Comparison of ENCODE assay signal across 12 cellular contexts in the genomic region with DNA sequence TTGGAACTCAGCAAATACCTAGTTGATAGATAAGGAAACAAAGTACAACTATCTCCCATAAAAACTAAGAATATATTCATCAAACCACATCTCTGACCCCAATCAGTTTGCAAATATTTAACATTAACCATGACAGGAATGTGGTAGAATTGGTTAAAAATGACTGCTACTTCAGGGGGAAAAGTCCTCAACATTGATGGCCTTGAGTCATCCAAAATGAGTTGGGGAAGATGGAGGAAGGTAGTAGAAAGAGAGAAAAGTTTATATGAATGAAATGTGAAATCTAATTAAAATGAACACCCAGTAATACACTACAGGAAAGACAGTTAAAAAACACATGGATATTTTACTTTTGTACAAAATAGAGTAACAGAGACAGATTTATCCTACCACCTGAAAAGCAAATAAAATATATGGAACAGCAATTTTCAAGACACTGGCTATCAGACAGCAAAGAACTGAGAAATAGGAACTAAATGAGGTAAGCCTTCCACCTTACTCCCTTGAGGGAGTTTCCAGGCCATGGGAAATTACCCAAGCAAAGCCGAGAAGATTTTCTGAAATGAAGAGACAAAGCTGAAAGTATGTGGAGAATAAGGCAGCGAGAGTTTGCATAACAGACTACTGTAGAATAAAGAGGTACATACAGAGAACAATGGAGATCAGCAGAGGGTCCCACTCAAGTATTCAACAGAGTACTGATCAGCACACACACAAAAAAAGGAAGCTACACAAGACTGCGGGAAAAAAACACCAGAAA. TPM values are rescaled to one million over a fixed set of nuclear protein-coding genes. Genes with fewer than 3 reads are reported as not detected.
DNase-seq lines count a peak whose midpoint lies in the region; ATAC-seq and TF ChIP-seq lines count a peak whose summit lies in the region.
"Had no signal": no experiment of that assay in that cellular context is flagged by ENCODE, and none has a peak within 500 bp of the region (broad histone marks: within the 10 kb centered on the region; RNA-seq: fewer than 3 reads in every experiment).

No MANE protein-coding gene starts in this region.

- TF ChIP-seq CTCF in Calu3 (IDR thresholded peaks at IDR 0.05; ENCODE audit: unreplicated experiment) (no peak), mammary epithelial cell (conservative IDR thresholded peaks at IDR 0.05 in 1 of 2, IDR thresholded peaks at IDR 0.05 in 1 of 2; ENCODE audit: extremely low read depth in 1 of 2, insufficient read depth in 1 of 2, low read depth in 1 of 2, low read length in 2 of 2) (no peak)

- H3K9me3 ChIP-seq in mammary epithelial cell (replicated peaks; ENCODE audit: insufficient read depth, low read length) = no peaks in the 10 kb centered on the region
- no peaks in the 10 kb centered on the region; the same call in 1 of the 2 replicates for H3K9me3 ChIP-seq in SJCRH30 (replicated peaks)
- H3K9me3 ChIP-seq: uterus had no signal

- in situ Hi-C loops in mammary epithelial cell (cut with MboI; ENCODE audit: low sequenced_read_pairs in 2 of 2) = no loop called here

- CTCF ChIA-PET in Calu3 (lab: Charles Lee) (no interaction called here), mammary epithelial cell (lab: Charles Lee; ENCODE audit: low non-redundant PET) (no interaction called here)

- DNase-seq in Calu3 = no peak
- DNase-seq in activated naive CD8-positive, alpha-beta T cell treated with anti-CD3 and anti-CD28 coated beads, Interleukin-2, amount 50 U/mL, for 24 hours = no peak
- no peak for DNase-seq in SHP77 treated with DMSO at 0.1 percent for 48 hours (lab: John Stamatoyannopoulos, UW)
- DNase-seq in NCI-H524 (lab: John Stamatoyannopoulos, UW) = no peak
- DNase-seq in mammary epithelial cell = no peak
- no peak for DNase-seq in SJCRH30
- DNase-seq: left ventricle myocardium superior, NCI-H187, psoas muscle, uterus had no signal

- H4K20me1 ChIP-seq in mammary epithelial cell (ENCODE audit: insufficient read depth, low read length) = no peaks in the 10 kb centered on the region

- H3K4me1 ChIP-seq in mammary epithelial cell (ENCODE audit: insufficient read depth, low read length) (no peaks in the 10 kb centered on the region), SJCRH30 (no peaks in the 10 kb centered on the region)
- H3K4me1 ChIP-seq: psoas muscle, uterus had no signal

- H2AFZ ChIP-seq in mammary epithelial cell (ENCODE audit: low read depth, low read length) = no peak overlapping the region

- no TSS peak for BruUV-seq in Calu3 (replicated peaks; lab: Mats Ljungman, UMichigan)
- no TSS peak for BruUV-seq in mammary epithelial cell (replicated peaks; lab: Mats Ljungman, UMichigan)

- H3K9ac ChIP-seq in mammary epithelial cell (ENCODE audit: insufficient read depth, low read length) = no peak overlapping the region

- no peak overlapping the region for H3K4me3 ChIP-seq in mammary epithelial cell (replicated peaks in 1 of 3; ENCODE audit: insufficient read depth in 1 of 3, low read depth in 2 of 3, low read length in 3 of 3)
- no peak overlapping the region for H3K4me3 ChIP-seq in SJCRH30
- H3K4me3 ChIP-seq: psoas muscle, uterus had no signal

- H3K36me3 ChIP-seq in mammary epithelial cell (ENCODE audit: insufficient read depth, low read length) = no peaks in the 10 kb centered on the region
- no peaks in the 10 kb centered on the region for H3K36me3 ChIP-seq in SJCRH30
- H3K36me3 ChIP-seq: uterus had no signal

- H3K4me3 Mint-ChIP-seq in Calu3 (ENCODE audit: low read depth, unreplicated experiment) = no peak overlapping the region
- peak overlapping the region; percentile 37 for H3K4me3 Mint-ChIP-seq in activated naive CD8-positive, alpha-beta T cell treated with anti-CD3 and anti-CD28 coated beads, Interleukin-2, amount 50 U/mL, for 24 hours

- peaks cover 25% of the 10 kb centered on the region for H3K79me2 ChIP-seq in mammary epithelial cell (ENCODE audit: insufficient read depth, low read length)

- H3K9me3 Mint-ChIP-seq in Calu3 (ENCODE audit: low read depth, unreplicated experiment) = no peaks in the 10 kb centered on the region
- peaks cover 6% of the 10 kb centered on the region for H3K9me3 Mint-ChIP-seq in activated naive CD8-positive, alpha-beta T cell treated with anti-CD3 and anti-CD28 coated beads, Interleukin-2, amount 50 U/mL, for 24 hours

- H3K27me3 Mint-ChIP-seq in Calu3 (ENCODE audit: unreplicated experiment) = no peaks in the 10 kb centered on the region
- H3K27me3 Mint-ChIP-seq in activated naive CD8-positive, alpha-beta T cell treated with anti-CD3 and anti-CD28 coated beads, Interleukin-2, amount 50 U/mL, for 24 hours = no peaks in the 10 kb centered on the region

- H3K4me2 ChIP-seq in mammary epithelial cell (ENCODE audit: insufficient read depth, low read depth, low read length) = no peak overlapping the region

- 98% methylated on average over 3 of the region's 3 CpGs for WGBS in mammary epithelial cell (ENCODE audit: low coverage, missing lambda C conversion rate)

- H3K27me3 ChIP-seq in mammary epithelial cell (ENCODE audit: insufficient read depth, low read length) (no peaks in the 10 kb centered on the region), SJCRH30 (peaks cover 6% of the 10 kb centered on the region; the same call in 1 of the 2 replicates)
- H3K27me3 ChIP-seq: uterus had no signal

- dilution Hi-C loops in mammary epithelial cell (cut with HindIII; ENCODE audit: low sequenced_read_pairs) = no loop called here

- peak overlapping the region; percentile 16 for H3K27ac Mint-ChIP-seq in Calu3 (ENCODE audit: unreplicated experiment)
- peak overlapping the region; percentile 63 for H3K27ac Mint-ChIP-seq in activated naive CD8-positive, alpha-beta T cell treated with anti-CD3 and anti-CD28 coated beads, Interleukin-2, amount 50 U/mL, for 24 hours

- no peaks in the 10 kb centered on the region for H3K36me3 Mint-ChIP-seq in Calu3 (ENCODE audit: insufficient read depth, unreplicated experiment)
- peaks cover 25% of the 10 kb centered on the region for H3K36me3 Mint-ChIP-seq in activated naive CD8-positive, alpha-beta T cell treated with anti-CD3 and anti-CD28 coated beads, Interleukin-2, amount 50 U/mL, for 24 hours (ENCODE audit: low read depth)

- intact Hi-C loops in Calu3 (cut with micrococcal nuclease; ENCODE audit: unreplicated experiment) (no loop called here), mammary epithelial cell (cut with micrococcal nuclease) (no loop called here)

- ATAC-seq in GM19043 (IDR thresholded peaks at IDR 0.05; ENCODE audit: low read depth, unreplicated experiment) (peak; percentile 72), HG03039 (IDR thresholded peaks at IDR 0.05; ENCODE audit: unreplicated experiment) (peak; percentile 70)
- ATAC-seq in activated naive CD8-positive, alpha-beta T cell treated with anti-CD3 and anti-CD28 coated beads, Interleukin-2, amount 50 U/mL, for 24 hours = peak; percentile 57
- ATAC-seq: left ventricle myocardium superior, psoas muscle had no signal

- peaks cover 48% of the 10 kb centered on the region for H3K4me1 Mint-ChIP-seq in Calu3 (ENCODE audit: low read depth, unreplicated experiment)
- H3K4me1 Mint-ChIP-seq in activated naive CD8-positive, alpha-beta T cell treated with anti-CD3 and anti-CD28 coated beads, Interleukin-2, amount 50 U/mL, for 24 hours = peaks cover 42% of the 10 kb centered on the region

- H3K27ac ChIP-seq in mammary epithelial cell (ENCODE audit: insufficient read depth, low read depth, low read length) (no peak overlapping the region), SJCRH30 (no peak overlapping the region)
- H3K27ac ChIP-seq: psoas muscle, uterus had no signal

RNA-seq across cellular contexts. Expression of gene TC2N, which starts 49.6 kb away (rescaled TPM):
- total RNA-seq in Calu3 (2022) = 82.7 and 86.6 TPM in 2 replicates
- total RNA-seq in mammary epithelial cell = 10 to 100 TPM; 21.1 to 32.0 TPM
- polyA plus RNA-seq in mammary epithelial cell = 7.7 TPM
- polyA minus RNA-seq in mammary epithelial cell = 7.9 TPM
- 0.26 and 0.41 TPM in 2 replicates for total RNA-seq in SJCRH30 (2014; rRNA removed; shearing (Covaris generic))

Comparison
In these comparisons a context has a peak if more than half of its experiments do, and no peak if none do; other contexts are left out.
1. RNA of gene TC2N, which starts 49.6 kb away (total RNA-seq): 82.7 to 86.6 TPM in Calu3 and 21.1 to 32.0 TPM in mammary epithelial cell; 0.26 to 0.41 TPM in SJCRH30; every median in the first group is over 10 times any median in the second.
2. Peak in every context shown above with its lines, with median percentiles within 50 percentile points of each other: ATAC-seq.